8 cellular contexts compared by ENCODE assay signal in genomic region chr19:8391274-8392016, GRCh38. TPM values are rescaled to one million over a fixed set of nuclear protein-coding genes. Genes with fewer than 3 reads are reported as not detected.
DNase-seq lines count a peak whose midpoint lies in the region; ATAC-seq and TF ChIP-seq lines count a peak whose summit lies in the region.

No MANE protein-coding gene starts in this region.

- H2AFZ ChIP-seq in fibroblast of lung (ENCODE audit: low read length): no peak overlapping the region

- H3K9me3 Mint-ChIP-seq in progenitor cell of endocrine pancreas (ENCODE audit: low read depth): peaks cover 4% of the 10 kb centered on the region

- H3K27me3 ChIP-seq in RWPE2 (ENCODE audit: insufficient read depth, poor library complexity, severe bottlenecking): no peaks in the 10 kb centered on the region
- H3K27me3 ChIP-seq in fibroblast of lung (ENCODE audit: control insufficient read depth, insufficient read depth, low read length): no peaks in the 10 kb centered on the region
- no peaks in the 10 kb centered on the region for H3K27me3 ChIP-seq in SJCRH30

- H3K36me3 Mint-ChIP-seq in progenitor cell of endocrine pancreas (ENCODE audit: insufficient read depth): peaks cover 6% of the 10 kb centered on the region

- peak overlapping the region; percentile 61 for H3K4me2 ChIP-seq in fibroblast of lung (ENCODE audit: extremely low read depth, insufficient read depth, low read length)

- TF ChIP-seq CTCF in RWPE2 (IDR thresholded peaks at IDR 0.05; ENCODE audit: poor library complexity, severe bottlenecking): no peak
- TF ChIP-seq CTCF in fibroblast of lung (conservative IDR thresholded peaks at IDR 0.05 in 1 of 2, IDR thresholded peaks at IDR 0.05 in 1 of 2; ENCODE audit: low read depth in 1 of 2, low read length in 2 of 2): no peak
- TF ChIP-seq CTCF in progenitor cell of endocrine pancreas (IDR thresholded peaks at IDR 0.05; ENCODE audit: unreplicated experiment): no peak

- H3K4me3 ChIP-seq in GM08714 (ENCODE audit: low read length) (peak overlapping the region; percentile 12; the same call in 1 of the 2 replicates), RWPE2 (ENCODE audit: severe bottlenecking) (peak overlapping the region; percentile 10), fibroblast of lung (replicated peaks in 1 of 4; ENCODE audit: control extremely low read depth in 1 of 4, insufficient read depth in 1 of 4, low read depth in 3 of 4, low read length in 4 of 4) (peak overlapping the region in 2 of 4 experiments; percentile 18 to 75), SJCRH30 (no peak overlapping the region)

- H3K9ac ChIP-seq in fibroblast of lung (ENCODE audit: insufficient read depth, low read length): no peak overlapping the region

- H3K4me1 ChIP-seq in RWPE2 (ENCODE audit: insufficient read depth, poor library complexity, severe bottlenecking) (peaks cover 15% of the 10 kb centered on the region), fibroblast of lung (ENCODE audit: control insufficient read depth, extremely low read depth, insufficient read depth, low read length) (peaks cover 8% of the 10 kb centered on the region), SJCRH30 (peaks cover 23% of the 10 kb centered on the region)

- H3K4me3 Mint-ChIP-seq in progenitor cell of endocrine pancreas (ENCODE audit: low read depth): peak overlapping the region; percentile 69

- no peaks in the 10 kb centered on the region for H4K20me1 ChIP-seq in fibroblast of lung (ENCODE audit: control insufficient read depth, extremely low read depth, insufficient read depth, low read length)

- peaks cover 24% of the 10 kb centered on the region for H3K79me2 ChIP-seq in fibroblast of lung (ENCODE audit: control insufficient read depth, insufficient read depth, low read length)

- no peaks in the 10 kb centered on the region for H3K27me3 Mint-ChIP-seq in progenitor cell of endocrine pancreas

- peak overlapping the region; percentile 95 for H3K27ac Mint-ChIP-seq in progenitor cell of endocrine pancreas

- H3K36me3 ChIP-seq in RWPE2 (ENCODE audit: low read depth) (0 out of 2 replicates have a peak, but pooled peaks cover 6% of the 10 kb centered on the region), fibroblast of lung (ENCODE audit: control insufficient read depth, insufficient read depth, low read length) (no peaks in the 10 kb centered on the region), SJCRH30 (no peaks in the 10 kb centered on the region)

- H3K27ac ChIP-seq in RWPE2 (ENCODE audit: poor library complexity, severe bottlenecking): peak overlapping the region; percentile 88
- H3K27ac ChIP-seq in fibroblast of lung (ENCODE audit: insufficient read depth, low read length): no peak overlapping the region
- no peak overlapping the region for H3K27ac ChIP-seq in SJCRH30

- no peak for ATAC-seq in RWPE2 (ENCODE audit: low read depth)
- ATAC-seq in HG02981 (IDR thresholded peaks at IDR 0.05; ENCODE audit: unreplicated experiment): no peak

- H3K9me3 ChIP-seq in RWPE2 (ENCODE audit: severe bottlenecking): no peaks in the 10 kb centered on the region
- H3K9me3 ChIP-seq in fibroblast of lung (ENCODE audit: control insufficient read depth, insufficient read depth, low read depth, low read length): no peaks in the 10 kb centered on the region
- no peaks in the 10 kb centered on the region for H3K9me3 ChIP-seq in SJCRH30 (replicated peaks)

- H3K4me1 Mint-ChIP-seq in progenitor cell of endocrine pancreas (ENCODE audit: low read depth): peaks cover 27% of the 10 kb centered on the region

- no peak for DNase-seq in RWPE2 (ENCODE audit: low spot score)
- DNase-seq in fibroblast of lung (ENCODE audit: low read depth in 2 of 2): no peak
- no peak for DNase-seq in progenitor cell of endocrine pancreas (ENCODE audit: low spot score, unreplicated experiment)
- DNase-seq in stimulated activated CD4-positive, alpha-beta T cell treated with anti-CD3 and anti-CD28 coated beads, Interleukin-15, amount 100 ng/mL, for 24 hours: no peak
- no peak for DNase-seq in SJCRH30
- no peak for DNase-seq in cerebellar cortex (ENCODE audit: low spot score)

RNA-seq across cellular contexts. Expression of gene RAB11B, which starts 1.3 kb away (rescaled TPM):
- total RNA-seq in fibroblast of lung (46.2 and 47.0 TPM in 2 replicates), progenitor cell of endocrine pancreas (180 and 191 TPM in 2 replicates)
- polyA plus RNA-seq in fibroblast of lung: 27.8 and 34.8 TPM in 2 replicates
- polyA plus RNA-seq in fibroblast of lung (2012): 89.5 and 104 TPM in 2 replicates
- 29.3 and 32.9 TPM in 2 replicates for polyA minus RNA-seq in fibroblast of lung (ENCODE audit: low replicate concordance)
- total RNA-seq in SJCRH30 (2014; rRNA removed; shearing (Covaris generic)): 15.9 and 17.7 TPM in 2 replicates

RNA-seq across cellular contexts. Expression of gene MARCHF2, which starts 21.7 kb away (rescaled TPM):
- total RNA-seq in fibroblast of lung (57.5 and 90.8 TPM in 2 replicates), progenitor cell of endocrine pancreas (21.3 and 23.0 TPM in 2 replicates)
- polyA plus RNA-seq in fibroblast of lung: 16.8 and 19.4 TPM in 2 replicates
- polyA plus RNA-seq in fibroblast of lung (2012): 24.0 and 28.1 TPM in 2 replicates
- polyA minus RNA-seq in fibroblast of lung (ENCODE audit: low replicate concordance): 20.1 and 23.2 TPM in 2 replicates
- 0.55 and 2.8 TPM in 2 replicates for total RNA-seq in SJCRH30 (2014; rRNA removed; shearing (Covaris generic))

RNA-seq across cellular contexts. Expression of gene ANGPTL4, which starts 27.5 kb away (rescaled TPM):
- total RNA-seq in fibroblast of lung (1.7 and 6.7 TPM in 2 replicates), progenitor cell of endocrine pancreas (0.77 and 1.1 TPM in 2 replicates)
- 6.0 and 6.6 TPM in 2 replicates for polyA plus RNA-seq in fibroblast of lung
- polyA plus RNA-seq in fibroblast of lung (2012): 7.1 and 8.1 TPM in 2 replicates
- 2.5 and 5.8 TPM in 2 replicates for polyA minus RNA-seq in fibroblast of lung (ENCODE audit: low replicate concordance)
- total RNA-seq in SJCRH30 (2014; rRNA removed; shearing (Covaris generic)): 0.10 and 0.59 TPM in 2 replicates

RNA-seq across cellular contexts. Expression of gene KANK3, which starts 48.4 kb away (rescaled TPM):
- total RNA-seq in fibroblast of lung: 0.17 and 0.26 TPM in 2 replicates
- 0.23 TPM in 1 of 2 replicates, not detected in the other for polyA plus RNA-seq in fibroblast of lung
- polyA plus RNA-seq in fibroblast of lung (2012): 0.64 TPM in 1 of 2 replicates, not detected in the other
- polyA minus RNA-seq in fibroblast of lung (ENCODE audit: low replicate concordance): not detected in 2 replicates
- total RNA-seq in progenitor cell of endocrine pancreas: 0.36 and 0.91 TPM in 2 replicates
- 0.04 TPM in 1 of 2 replicates, not detected in the other for total RNA-seq in SJCRH30 (2014; rRNA removed; shearing (Covaris generic))

RNA-seq across cellular contexts. Expression of gene HNRNPM, which starts 53.3 kb away (rescaled TPM):
- total RNA-seq in fibroblast of lung: 36.2 and 51.5 TPM in 2 replicates
- 104 and 136 TPM in 2 replicates for polyA plus RNA-seq in fibroblast of lung
- polyA plus RNA-seq in fibroblast of lung (2012): 180 and 281 TPM in 2 replicates
- 24.3 and 35.9 TPM in 2 replicates for polyA minus RNA-seq in fibroblast of lung (ENCODE audit: low replicate concordance)
- 320 and 333 TPM in 2 replicates for total RNA-seq in progenitor cell of endocrine pancreas
- total RNA-seq in SJCRH30 (2014; rRNA removed; shearing (Covaris generic)): 191 and 195 TPM in 2 replicates
